In the genomic region with DNA sequence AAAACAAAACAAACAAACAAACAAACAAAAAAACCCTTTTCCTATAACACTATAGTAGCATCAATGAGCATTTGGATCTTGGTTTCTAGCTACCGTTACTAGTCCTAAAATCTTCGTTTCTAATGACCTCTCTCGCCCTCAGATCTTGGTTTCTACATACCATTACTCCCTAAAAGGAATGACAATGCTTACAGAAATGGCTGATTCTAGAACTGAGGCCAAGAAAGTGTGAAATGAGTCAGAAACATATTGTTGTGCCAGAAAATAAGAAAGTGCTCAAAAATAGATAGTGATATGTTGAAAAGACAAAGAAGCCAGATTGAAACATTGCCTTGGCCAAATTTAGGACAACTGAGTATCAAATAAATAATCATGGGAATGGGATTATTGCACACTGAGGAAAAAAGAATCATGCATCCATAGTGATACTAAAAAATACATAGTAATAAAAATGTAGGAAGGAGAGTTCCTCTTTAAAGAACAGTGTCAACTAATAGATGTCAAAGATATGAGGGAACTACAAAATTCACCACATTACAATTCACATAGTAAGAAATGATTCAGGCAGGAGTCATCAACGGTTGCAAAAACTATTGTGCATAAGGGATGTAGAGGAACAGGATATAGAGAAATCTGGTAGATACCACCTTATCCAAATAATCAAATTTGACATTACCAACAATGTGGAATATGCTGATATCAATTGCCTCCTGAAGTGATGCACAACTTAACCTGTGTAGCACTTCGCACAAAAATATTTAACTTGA, we compare ENCODE assay signal across 14 cellular contexts.
DNase-seq lines count a peak whose midpoint lies in the region; ATAC-seq and TF ChIP-seq lines count a peak whose summit lies in the region.
"Had no signal": no experiment of that assay in that cellular context is flagged by ENCODE, and none has a peak within 500 bp of the region (broad histone marks: within the 10 kb centered on the region; RNA-seq: fewer than 3 reads in every experiment).

No MANE protein-coding gene starts in this region.

- peaks cover 34% of the 10 kb centered on the region for H3K4me1 Mint-ChIP-seq in mesothelial cell of epicardium

- DNase-seq in GM12865 (ENCODE audit: low read depth) (peak; percentile 27), astrocyte of the cerebellum (ENCODE audit: low read depth) (peak; percentile 63), mesothelial cell of epicardium (ENCODE audit: low spot score in 2 of 2, unreplicated experiment in 2 of 2) (no peak), NCI-H1694 treated with DMSO at 0.1 percent for 48 hours (lab: John Stamatoyannopoulos, UW) (no peak), NCI-H1436 treated with DMSO at 0.1 percent for 48 hours (lab: John Stamatoyannopoulos, UW) (no peak), GM10266 (ENCODE audit: extremely low spot score) (no peak)
- DNase-seq: activated gamma-delta T cell; DMS153; effector CD8-positive, alpha-beta T cell; kidney; NCI-H1105 treated with DMSO at 0.1 percent for 48 hours had no signal

- H3K36me3 Mint-ChIP-seq in mesothelial cell of epicardium, result peaks cover 18% of the 10 kb centered on the region
- H3K36me3 Mint-ChIP-seq: WTC11 had no signal

- no peaks in the 10 kb centered on the region for H3K27me3 Mint-ChIP-seq in mesothelial cell of epicardium (ENCODE audit: low read depth)

- H3K27ac Mint-ChIP-seq in mesothelial cell of epicardium, result peak overlapping the region; percentile 83
- H3K27ac Mint-ChIP-seq: WTC11 had no signal

- in situ Hi-C loops in astrocyte of the cerebellum (cut with HindIII; ENCODE audit: low sequenced_read_pairs), result no loop called here

- H3K9me3 Mint-ChIP-seq in mesothelial cell of epicardium, result peaks cover 16% of the 10 kb centered on the region
- H3K9me3 Mint-ChIP-seq: WTC11 had no signal

- TF ChIP-seq CTCF in GM12865 (IDR thresholded peaks at IDR 0.05; ENCODE audit: insufficient read depth, low read depth, low read length, missing control alignments) (no peak), astrocyte of the cerebellum (IDR thresholded peaks at IDR 0.05; ENCODE audit: low read depth, low read length, missing control alignments) (no peak), mesothelial cell of epicardium (IDR thresholded peaks at IDR 0.05; ENCODE audit: unreplicated experiment) (no peak), GM10266 (IDR thresholded peaks at IDR 0.05; ENCODE audit: control insufficient read depth, insufficient read depth, low read depth, missing control alignments) (no peak)

- no peak overlapping the region for H3K4me3 Mint-ChIP-seq in mesothelial cell of epicardium
- H3K4me3 Mint-ChIP-seq: WTC11 had no signal

- H3K4me3 ChIP-seq in GM12865 (ENCODE audit: low read depth, low read length) (no peak overlapping the region), astrocyte of the cerebellum (ENCODE audit: low read depth, low read length) (no peak overlapping the region)

- ATAC-seq in HG03103 (IDR thresholded peaks at IDR 0.05; ENCODE audit: low read depth, unreplicated experiment) (peak; percentile 58), GM21528 (IDR thresholded peaks at IDR 0.05; ENCODE audit: low FRiP score, unreplicated experiment) (no peak)
- ATAC-seq: WTC11 had no signal

Comparison
In these comparisons a context has a peak if more than half of its experiments do, and no peak if none do; other contexts are left out.
1. DNase-seq: peak in GM12865 (single experiment) and astrocyte of the cerebellum (single experiment); none in mesothelial cell of epicardium (0 of 2), NCI-H1694 treated with DMSO at 0.1 percent for 48 hours (single experiment), NCI-H1436 treated with DMSO at 0.1 percent for 48 hours (single experiment) and GM10266 (single experiment).